ENCODE assay signal across 18 cellular contexts in genomic region chr11:111623527-111624030, GRCh38. TPM values are rescaled to one million over a fixed set of nuclear protein-coding genes. Genes with fewer than 3 reads are reported as not detected.
DNase-seq lines count a peak whose midpoint lies in the region; ATAC-seq and TF ChIP-seq lines count a peak whose summit lies in the region.
"Had no signal": no experiment of that assay in that cellular context is flagged by ENCODE, and none has a peak within 500 bp of the region (broad histone marks: within the 10 kb centered on the region; RNA-seq: fewer than 3 reads in every experiment).

No MANE protein-coding gene starts in this region.

- no peaks in the 10 kb centered on the region for H3K27me3 ChIP-seq in body of pancreas
- H3K27me3 ChIP-seq: sigmoid colon had no signal

- peaks cover 0 to 3% of the 10 kb centered on the region in 2 donors for H3K36me3 ChIP-seq in body of pancreas (replicated peaks in 1 of 2; ENCODE audit: insufficient read depth in 1 of 2, low read depth in 2 of 2)

- no peak for TF ChIP-seq CTCF in body of pancreas (IDR thresholded peaks at IDR 0.05)

- H3K27ac ChIP-seq in body of pancreas: peak overlapping the region in 3 of 4 donors; percentile 4 to 52 (median 13)
- H3K27ac ChIP-seq: sigmoid colon had no signal

- peaks cover 49% of the 10 kb centered on the region for H3K4me1 ChIP-seq in body of pancreas

- H3K4me3 ChIP-seq in body of pancreas: no peak overlapping the region
- H3K4me3 ChIP-seq: sigmoid colon had no signal

- WGBS in body of pancreas, 2 donors: 39 to 46% methylated on average over 4 of the region's 4 CpGs

- ATAC-seq in GM18868 (IDR thresholded peaks at IDR 0.05; ENCODE audit: unreplicated experiment) (peak; percentile 84), HG02798 (IDR thresholded peaks at IDR 0.05; ENCODE audit: poor library complexity, unreplicated experiment) (peak; percentile 86), body of pancreas (peak; percentile 94), GM18909 (IDR thresholded peaks at IDR 0.05; ENCODE audit: poor library complexity, unreplicated experiment) (no peak)
- ATAC-seq: HCT116 had no signal

- H3K9me3 ChIP-seq in body of pancreas: no peaks in the 10 kb centered on the region
- H3K9me3 ChIP-seq: sigmoid colon had no signal

- peak in 1 of 3 donors; percentile 8 for TF ChIP-seq POLR2A in body of pancreas (IDR thresholded peaks at IDR 0.05)

- DNase-seq in body of pancreas: peak; percentile 39 to 71 (median 52)
- peak; percentile 80 for DNase-seq in mucosa of gallbladder (ENCODE audit: low spot score)
- no peak for DNase-seq in retina
- no peak for DNase-seq in activated naive CD4-positive, alpha-beta T cell (lab: John Stamatoyannopoulos, UW)
- DNase-seq in DMS 273 (lab: John Stamatoyannopoulos, UW; ENCODE audit: unreplicated experiment): no peak
- DNase-seq: activated CD4-positive, alpha-beta T cell treated with anti-CD3 and anti-CD28 coated beads for 1 hour; amniotic stem cell; EL; hippocampal formation; NCI-H1105; NCI-H526 treated with DMSO at 0.1 percent for 48 hours; sigmoid colon; stimulated activated CD4-positive, alpha-beta T cell treated with anti-CD3 and anti-CD28 coated beads, Interleukin-2, amount 100 ng/mL, for 24 hours; T-helper 9 cell had no signal

- intact Hi-C loops in body of pancreas (cut with DNase I): no loop called here

RNA-seq across cellular contexts. Expression of gene SIK2, which starts 21.3 kb away (rescaled TPM):
- total RNA-seq in body of pancreas (10 to 100 TPM; 15.3 to 16.5 TPM), mucosa of gallbladder (27.6 TPM)

Comparison
In these comparisons a context has a peak if more than half of its experiments do, and no peak if none do; other contexts are left out.
1. DNase-seq: peak in body of pancreas (4 of 4) and mucosa of gallbladder (single experiment); none in retina (single experiment), activated naive CD4-positive, alpha-beta T cell (0 of 4) and DMS 273 (single experiment).